10 cellular contexts compared by ENCODE assay signal in the genomic region with DNA sequence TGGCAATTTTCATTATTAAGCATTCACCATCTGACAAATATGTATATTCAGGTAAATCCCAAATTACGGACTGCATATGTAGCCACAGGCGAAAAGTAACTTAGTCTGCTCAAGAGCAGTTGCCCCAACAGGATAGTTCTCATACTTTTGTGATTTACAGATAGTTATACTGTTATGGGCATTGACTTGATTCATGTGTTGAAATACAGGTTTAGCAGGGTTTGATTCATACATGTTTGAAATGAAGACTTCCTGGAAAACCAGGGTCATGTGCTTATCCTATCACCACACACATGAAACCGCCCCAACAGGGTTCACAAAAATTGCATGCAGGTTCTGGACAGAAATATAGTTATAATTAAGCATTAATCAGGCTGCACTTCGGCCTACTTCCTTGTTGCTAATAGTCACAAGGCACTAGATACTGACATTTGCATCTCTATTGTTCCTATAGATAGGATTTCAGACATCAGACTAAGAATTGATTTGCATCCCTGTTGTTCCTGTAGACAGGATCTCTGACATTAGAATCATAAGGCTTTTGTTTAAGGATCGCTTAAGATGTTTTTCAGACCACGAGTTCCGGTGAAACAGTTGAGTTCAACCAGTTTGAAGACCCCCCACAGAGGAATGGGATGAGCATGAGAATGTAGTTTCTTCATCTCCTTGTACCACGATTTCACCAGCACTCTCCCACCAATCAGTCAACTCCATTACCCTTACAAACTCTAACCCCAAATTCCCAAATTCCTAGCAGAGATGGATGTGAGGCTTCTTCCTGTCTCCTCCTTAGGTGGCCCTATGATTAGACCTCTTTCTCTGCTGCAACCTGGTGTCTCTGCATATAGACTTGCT. TPM values are rescaled to one million over a fixed set of nuclear protein-coding genes. Genes with fewer than 3 reads are reported as not detected.
DNase-seq lines count a peak whose midpoint lies in the region; FAIRE-seq and TF ChIP-seq lines count a peak whose summit lies in the region.
"Had no signal": no experiment of that assay in that cellular context is flagged by ENCODE, and none has a peak within 500 bp of the region (broad histone marks: within the 10 kb centered on the region; RNA-seq: fewer than 3 reads in every experiment).

No MANE protein-coding gene starts in this region.

- peaks cover 31% of the 10 kb centered on the region for H3K4me1 Mint-ChIP-seq in activated naive CD4-positive, alpha-beta T cell treated with anti-CD3 and anti-CD28 coated beads, Interleukin-2, amount 10 ng/mL, durations not matched to agents 7 days and 5 days

- CTCF ChIA-PET in activated naive CD4-positive, alpha-beta T cell treated with anti-CD3 and anti-CD28 coated beads, Interleukin-2, amount 10 ng/mL, durations not matched to agents 7 days and 5 days (lab: Charles Lee): interaction anchor here (2.8 kb wide), 1 partner anchor 20 kb away, joined by 29 read pairs; a partner anchor contains a TSS

- H3K9me3 ChIP-seq in SU-DHL-6 (ENCODE audit: insufficient read depth, low read length): no peaks in the 10 kb centered on the region
- H3K9me3 ChIP-seq in iPS DF 6.9 (ENCODE audit: control insufficient read depth, insufficient read depth, low read length): no peaks in the 10 kb centered on the region
- no peaks in the 10 kb centered on the region for H3K9me3 ChIP-seq in SJCRH30 (replicated peaks)

- H4K20me1 ChIP-seq in SU-DHL-6 (ENCODE audit: low read depth, low read length): no peaks in the 10 kb centered on the region

- H3K4me2 ChIP-seq in SU-DHL-6 (ENCODE audit: low read depth, low read length, poor library complexity, severe bottlenecking): peak overlapping the region; percentile 84

- H3K9me2 ChIP-seq in SU-DHL-6 (replicated peaks; ENCODE audit: insufficient read depth, low read length): no peaks in the 10 kb centered on the region

- no peaks in the 10 kb centered on the region for H3K9me3 Mint-ChIP-seq in activated naive CD4-positive, alpha-beta T cell treated with anti-CD3 and anti-CD28 coated beads, Interleukin-2, amount 10 ng/mL, durations not matched to agents 7 days and 5 days

- no peak for FAIRE-seq in H54 (lab: Jason Lieb, UNC)
- FAIRE-seq: D721Med had no signal

- 100% methylated on average over 1 of the region's 8 CpGs for WGBS in iPS DF 6.9 (ENCODE audit: insufficient coverage, insufficient read length)

- DNase-seq in activated naive CD4-positive, alpha-beta T cell treated with anti-CD3 and anti-CD28 coated beads, Interleukin-2, amount 10 ng/mL, durations not matched to agents 7 days and 5 days: no peak
- no peak for DNase-seq in activated naive CD4-positive, alpha-beta T cell (lab: John Stamatoyannopoulos, UW)
- DNase-seq in iPS DF 6.9 (ENCODE audit: low read depth, low spot score) (peak; percentile 97), H54 (ENCODE audit: insufficient read length, low spot score) (no peak), SJCRH30 (no peak), NCI-H2227 treated with DMSO at 0.1 percent for 48 hours (lab: John Stamatoyannopoulos, UW) (no peak)
- DNase-seq in effector CD8-positive, alpha-beta T cell (lab: John Stamatoyannopoulos, UW): no peak
- DNase-seq: activated effector memory CD4-positive, alpha-beta T cell treated with Interleukin-2 at 50 U/mL for 16 hours had no signal

- peak overlapping the region; percentile 87 for H3K27ac ChIP-seq in SU-DHL-6 (ENCODE audit: low read depth, low read length)
- peak overlapping the region; percentile 74 for H3K27ac ChIP-seq in iPS DF 6.9 (ENCODE audit: low read length)
- no peak overlapping the region for H3K27ac ChIP-seq in SJCRH30

- H3K9ac ChIP-seq in SU-DHL-6 (ENCODE audit: low read length): peak overlapping the region; percentile 92

- H2AFZ ChIP-seq in SU-DHL-6 (ENCODE audit: low read depth, low read length, severe bottlenecking): peak overlapping the region; percentile 16

- no peaks in the 10 kb centered on the region; the same call in 1 of the 2 replicates for H3K4me1 ChIP-seq in iPS DF 6.9 (ENCODE audit: control insufficient read depth, insufficient read depth, low read length)
- H3K4me1 ChIP-seq in SJCRH30: no peaks in the 10 kb centered on the region

- no peaks in the 10 kb centered on the region for H3K27me3 Mint-ChIP-seq in activated naive CD4-positive, alpha-beta T cell treated with anti-CD3 and anti-CD28 coated beads, Interleukin-2, amount 10 ng/mL, durations not matched to agents 7 days and 5 days

- H3K36me3 Mint-ChIP-seq in activated naive CD4-positive, alpha-beta T cell treated with anti-CD3 and anti-CD28 coated beads, Interleukin-2, amount 10 ng/mL, durations not matched to agents 7 days and 5 days: peaks cover 10% of the 10 kb centered on the region

- peak overlapping the region; percentile 89 for H3K27ac Mint-ChIP-seq in activated naive CD4-positive, alpha-beta T cell treated with anti-CD3 and anti-CD28 coated beads, Interleukin-2, amount 10 ng/mL, durations not matched to agents 7 days and 5 days

- no peaks in the 10 kb centered on the region for H3K36me3 ChIP-seq in SU-DHL-6 (ENCODE audit: low read length)
- H3K36me3 ChIP-seq in iPS DF 6.9 (ENCODE audit: control insufficient read depth, insufficient read depth, low read length): no peaks in the 10 kb centered on the region
- no peaks in the 10 kb centered on the region for H3K36me3 ChIP-seq in SJCRH30

- peak overlapping the region; percentile 50 for H3K4me3 Mint-ChIP-seq in activated naive CD4-positive, alpha-beta T cell treated with anti-CD3 and anti-CD28 coated beads, Interleukin-2, amount 10 ng/mL, durations not matched to agents 7 days and 5 days

- H3F3A ChIP-seq in SU-DHL-6 (ENCODE audit: insufficient read depth): peaks cover 18% of the 10 kb centered on the region

- TF ChIP-seq CTCF in SU-DHL-6 (IDR thresholded peaks at IDR 0.05; ENCODE audit: insufficient read depth, low read length, poor library complexity, severe bottlenecking): no peak

- peak overlapping the region; percentile 89 for H3K4me3 ChIP-seq in SU-DHL-6 (ENCODE audit: insufficient read depth, low read length, poor library complexity, severe bottlenecking)
- H3K4me3 ChIP-seq in iPS DF 6.9 (ENCODE audit: low read length): no peak overlapping the region
- H3K4me3 ChIP-seq in SJCRH30: no peak overlapping the region

- H3K27me3 ChIP-seq in SU-DHL-6 (ENCODE audit: low read length) (no peaks in the 10 kb centered on the region), iPS DF 6.9 (ENCODE audit: control insufficient read depth, insufficient read depth, low read length) (no peaks in the 10 kb centered on the region), SJCRH30 (no peaks in the 10 kb centered on the region)

- no peak for TF ChIP-seq POLR2A in H54 (IDR thresholded peaks at IDR 0.05; ENCODE audit: low read depth, low read length)

- H3K79me2 ChIP-seq in SU-DHL-6 (ENCODE audit: insufficient read depth, low read length): peaks cover 34% of the 10 kb centered on the region

RNA-seq across cellular contexts. Expression of a gene that starts 2.0 kb away (rescaled TPM):
- total RNA-seq in SJCRH30 (2014; rRNA removed; shearing (Covaris generic)): 16.4 and 18.5 TPM in 2 replicates

RNA-seq across cellular contexts. Expression of a gene that starts 19.1 kb away (rescaled TPM):
- total RNA-seq in SJCRH30 (2014; rRNA removed; shearing (Covaris generic)): 0.57 and 0.89 TPM in 2 replicates

RNA-seq across cellular contexts. Expression of a gene that starts 50.1 kb away (rescaled TPM):
- total RNA-seq in SJCRH30 (2014; rRNA removed; shearing (Covaris generic)): 21.0 and 27.5 TPM in 2 replicates

RNA-seq across cellular contexts. Expression of a gene that starts 54.7 kb away (rescaled TPM):
- 4.0 and 5.2 TPM in 2 replicates for total RNA-seq in SJCRH30 (2014; rRNA removed; shearing (Covaris generic))
